14 cellular contexts compared by ENCODE assay signal in genomic region chr2:55781542-55781941, GRCh38.
A peak's percentile ranks its signal among the peaks of the same experiment; 100 is the strongest.
DNase-seq lines count a peak whose midpoint lies in the region; ATAC-seq, FAIRE-seq and TF ChIP-seq lines count a peak whose summit lies in the region.
"Had no signal": no experiment of that assay in that cellular context is flagged by ENCODE, and none has a peak within 500 bp of the region (broad histone marks: within the 10 kb centered on the region; RNA-seq: fewer than 3 reads in every experiment).

No MANE protein-coding gene starts in this region.

- H3K9me1 ChIP-seq in IMR-90 (ENCODE audit: insufficient read depth, low read length): peaks cover 6% of the 10 kb centered on the region
- no peaks in the 10 kb centered on the region for H3K9me1 ChIP-seq in keratinocyte (ENCODE audit: control insufficient read depth, extremely low read depth, insufficient read depth, low read length)

- POLR2A ChIA-PET in IMR-90 (lab: Charles Lee; ENCODE audit: unreplicated experiment): no interaction called here

- no peak for TF ChIP-seq RAD21 in IMR-90 (IDR thresholded peaks at IDR 0.05; ENCODE audit: low read length)

- peak overlapping the region; percentile 5; the same call in 1 of the 2 replicates for H4K91ac ChIP-seq in IMR-90 (ENCODE audit: insufficient read depth, low read depth, low read length)

- H3K9ac ChIP-seq in IMR-90 (ENCODE audit: low read depth, low read length) (no peak overlapping the region), keratinocyte (ENCODE audit: control insufficient read depth, extremely low read depth, insufficient read depth, low read length) (no peak overlapping the region)

- H3K27me3 Mint-ChIP-seq in activated CD8-positive, alpha-beta memory T cell treated with anti-CD3 and anti-CD28 coated beads, Interleukin-2, amount 10 ng/mL, durations not matched to agents 7 days and 5 days: peaks cover 6% of the 10 kb centered on the region

- no peak overlapping the region for H3K4me3 ChIP-seq in IMR-90 (ENCODE audit: insufficient read depth, low read depth, low read length)
- H3K4me3 ChIP-seq in astrocyte of the spinal cord (ENCODE audit: low read depth, low read length): no peak overlapping the region
- H3K4me3 ChIP-seq in keratinocyte (ENCODE audit: control insufficient read depth in 2 of 3, extremely low read depth in 1 of 3, insufficient read depth in 2 of 3, low read depth in 1 of 3, low read length in 3 of 3): no peak overlapping the region
- H3K4me3 ChIP-seq: GM23338 had no signal

- no peaks in the 10 kb centered on the region for H3K36me3 Mint-ChIP-seq in activated CD8-positive, alpha-beta memory T cell treated with anti-CD3 and anti-CD28 coated beads, Interleukin-2, amount 10 ng/mL, durations not matched to agents 7 days and 5 days
- H3K36me3 Mint-ChIP-seq: CD8-positive, alpha-beta T cell had no signal

- dilution Hi-C loops in IMR-90 (cut with HindIII; ENCODE audit: low sequenced_read_pairs, unreplicated experiment): no loop called here
- dilution Hi-C loops in keratinocyte (cut with MboI; ENCODE audit: extremely low pct_ligation_motif_present, low sequenced_read_pairs): no loop called here

- H4K5ac ChIP-seq in IMR-90 (ENCODE audit: low read depth, low read length): 0 out of 2 replicates have a peak overlapping the region, but pooled peaks have one; percentile 36

- peak; percentile 16 for DNase-seq in ELR (ENCODE audit: low read depth)
- DNase-seq in IMR-90: no peak
- no peak for DNase-seq in astrocyte of the spinal cord (ENCODE audit: low read depth, low spot score)
- DNase-seq in keratinocyte (ENCODE audit: low read depth, low spot score): no peak
- no peak for DNase-seq in NCI-H187 treated with DMSO at 0.1 percent for 48 hours (lab: John Stamatoyannopoulos, UW)
- DNase-seq in MV-4-11 (lab: John Stamatoyannopoulos, UW): no peak
- no peak for DNase-seq in activated CD8-positive, alpha-beta memory T cell treated with anti-CD3 and anti-CD28 coated beads, Interleukin-2, amount 10 ng/mL, durations not matched to agents 7 days and 5 days
- DNase-seq: CD8-positive, alpha-beta T cell; NCI-H1048; NCI-H146; NCI-H226; NCI-H526 treated with DMSO at 0.1 percent for 48 hours; SIG-M5 had no signal

- in situ Hi-C loops in IMR-90 (cut with MboI; ENCODE audit: low sequenced_read_pairs) (no loop called here), astrocyte of the spinal cord (cut with HindIII; ENCODE audit: low sequenced_read_pairs) (no loop called here)

- H3K18ac ChIP-seq in IMR-90 (ENCODE audit: low read depth, low read length): peak overlapping the region; percentile 59; the same call in 1 of the 2 replicates

- H3K27ac Mint-ChIP-seq in activated CD8-positive, alpha-beta memory T cell treated with anti-CD3 and anti-CD28 coated beads, Interleukin-2, amount 10 ng/mL, durations not matched to agents 7 days and 5 days: no peak overlapping the region
- H3K27ac Mint-ChIP-seq: CD8-positive, alpha-beta T cell; GM23338 had no signal

- H3K4me3 Mint-ChIP-seq in activated CD8-positive, alpha-beta memory T cell treated with anti-CD3 and anti-CD28 coated beads, Interleukin-2, amount 10 ng/mL, durations not matched to agents 7 days and 5 days: no peak overlapping the region
- H3K4me3 Mint-ChIP-seq: CD8-positive, alpha-beta T cell; GM23338 had no signal

- no peak overlapping the region; the same call in 1 of the 2 replicates for H2BK120ac ChIP-seq in IMR-90 (ENCODE audit: low read depth, low read length)

- TF ChIP-seq CTCF in IMR-90 (conservative IDR thresholded peaks at IDR 0.05; ENCODE audit: low read depth, low read length): no peak
- TF ChIP-seq CTCF in astrocyte of the spinal cord (IDR thresholded peaks at IDR 0.05; ENCODE audit: low read depth, low read length): peak; percentile 11
- no peak for TF ChIP-seq CTCF in keratinocyte (optimal IDR thresholded peaks at IDR 0.05 in 1 of 3, IDR thresholded peaks at IDR 0.05 in 1 of 3, conservative IDR thresholded peaks at IDR 0.05 in 1 of 3; ENCODE audit: extremely low read depth in 1 of 3, insufficient read depth in 2 of 3, low read length in 3 of 3)

- no peak overlapping the region for H2AK9ac ChIP-seq in IMR-90 (replicated peaks; ENCODE audit: low read depth, low read length, poor library complexity)

- H3K4me1 Mint-ChIP-seq in activated CD8-positive, alpha-beta memory T cell treated with anti-CD3 and anti-CD28 coated beads, Interleukin-2, amount 10 ng/mL, durations not matched to agents 7 days and 5 days: no peaks in the 10 kb centered on the region

- H3K36me3 ChIP-seq in IMR-90 (ENCODE audit: control insufficient read depth, insufficient read depth, low read length) (no peaks in the 10 kb centered on the region), keratinocyte (ENCODE audit: control insufficient read depth in 2 of 2, extremely low read depth in 1 of 2, insufficient read depth in 2 of 2, low read length in 2 of 2) (no peaks in the 10 kb centered on the region)

- H2AFZ ChIP-seq in IMR-90 (replicated peaks; ENCODE audit: low read length, poor library complexity) (no peak overlapping the region), keratinocyte (ENCODE audit: control insufficient read depth, low read length) (no peak overlapping the region)
- H2AFZ ChIP-seq: GM23338 had no signal

- H3K4me2 ChIP-seq in IMR-90 (ENCODE audit: low read depth, low read length) (no peak overlapping the region), keratinocyte (ENCODE audit: control insufficient read depth, extremely low read depth, insufficient read depth, low read depth, low read length) (no peak overlapping the region)
- H3K4me2 ChIP-seq: GM23338 had no signal

- H3K23ac ChIP-seq in IMR-90 (ENCODE audit: low read depth, low read length): peak overlapping the region; percentile 31; the same call in 1 of the 2 replicates

- CTCF ChIA-PET in IMR-90 (lab: Yijun Ruan, JAX): no interaction called here
- CTCF ChIA-PET in activated CD8-positive, alpha-beta memory T cell treated with anti-CD3 and anti-CD28 coated beads, Interleukin-2, amount 10 ng/mL, durations not matched to agents 7 days and 5 days (lab: Charles Lee): interaction anchor here (0.9 kb wide), 1 partner anchor 64 kb away, joined by 3 read pairs; no protein-coding TSS in a partner anchor

- peak overlapping the region; percentile 19; the same call in 1 of the 2 replicates for H3K4ac ChIP-seq in IMR-90 (ENCODE audit: low read depth, low read length)

- H3K79me1 ChIP-seq in IMR-90 (ENCODE audit: low read depth in 1 of 2, low read length in 2 of 2): no peaks in the 10 kb centered on the region

- no peak overlapping the region for H3K14ac ChIP-seq in IMR-90 (replicated peaks; ENCODE audit: low read depth, low read length)

- no TSS peak for BruUV-seq in IMR-90 (replicated peaks; lab: Mats Ljungman, UMichigan)

- peaks cover 5% of the 10 kb centered on the region; the same call in 1 of the 2 replicates for H3K4me1 ChIP-seq in IMR-90 (ENCODE audit: control insufficient read depth, insufficient read depth, low read length)
- peaks cover 26% of the 10 kb centered on the region for H3K4me1 ChIP-seq in keratinocyte (ENCODE audit: control insufficient read depth, extremely low read depth, insufficient read depth, low read length)

- WGBS in IMR-90 (ENCODE audit: extremely low coverage in 2 of 2, insufficient read length in 1 of 2), 2 experiments: no CpG with 5 or more reads among the region's 1 CpG

- no peak for ATAC-seq in IMR-90 (ENCODE audit: low read depth)
- no peak for ATAC-seq in activated CD8-positive, alpha-beta memory T cell treated with anti-CD3 and anti-CD28 coated beads, Interleukin-2, amount 10 ng/mL, durations not matched to agents 7 days and 5 days
- ATAC-seq: CD8-positive, alpha-beta T cell; GM23338 had no signal

- H4K20me1 ChIP-seq in IMR-90 (ENCODE audit: insufficient read depth, low read length): no peaks in the 10 kb centered on the region
- H4K20me1 ChIP-seq in keratinocyte (ENCODE audit: control insufficient read depth, extremely low read depth, insufficient read depth, low read length): no peaks in the 10 kb centered on the region

- peak overlapping the region; percentile 58 for H2AK5ac ChIP-seq in IMR-90 (ENCODE audit: low read depth, low read length)

- H3K79me2 ChIP-seq in keratinocyte (ENCODE audit: control insufficient read depth, insufficient read depth, low read length): no peaks in the 10 kb centered on the region

- H3K27ac ChIP-seq in IMR-90 (ENCODE audit: insufficient read depth, low read length) (no peak overlapping the region), keratinocyte (ENCODE audit: control insufficient read depth, insufficient read depth, low read length) (no peak overlapping the region)

- H3K27me3 ChIP-seq in IMR-90 (ENCODE audit: control insufficient read depth, insufficient read depth, low read length): no peaks in the 10 kb centered on the region
- no peaks in the 10 kb centered on the region for H3K27me3 ChIP-seq in keratinocyte (ENCODE audit: control insufficient read depth, extremely low read depth, insufficient read depth, low read length)

- H3K56ac ChIP-seq in IMR-90 (ENCODE audit: extremely low read depth, insufficient read depth, low read length): no peak overlapping the region

- H3K9me3 ChIP-seq in IMR-90 (ENCODE audit: control insufficient read depth, insufficient read depth, low read length) (no peaks in the 10 kb centered on the region), keratinocyte (ENCODE audit: control insufficient read depth, low read depth, low read length) (no peaks in the 10 kb centered on the region)

- FAIRE-seq in keratinocyte (lab: Jason Lieb, UNC): peak; percentile 26

- H2BK15ac ChIP-seq in IMR-90 (ENCODE audit: low read depth, low read length): peak overlapping the region; percentile 50

- intact Hi-C loops in IMR-90 (cut with micrococcal nuclease): no loop called here

- H3K9me3 Mint-ChIP-seq in activated CD8-positive, alpha-beta memory T cell treated with anti-CD3 and anti-CD28 coated beads, Interleukin-2, amount 10 ng/mL, durations not matched to agents 7 days and 5 days (ENCODE audit: low read depth): no peaks in the 10 kb centered on the region
- H3K9me3 Mint-ChIP-seq: CD8-positive, alpha-beta T cell; GM23338 had no signal

- no peak for TF ChIP-seq POLR2A in IMR-90 (IDR thresholded peaks at IDR 0.05; ENCODE audit: low read depth, low read length)

- no peak overlapping the region for H2BK20ac ChIP-seq in IMR-90 (ENCODE audit: low read depth, low read length)

- peak overlapping the region in 1 of 2 experiments; percentile 6; a peak in 1 of 4 replicates for H4K8ac ChIP-seq in IMR-90 (ENCODE audit: low read depth in 2 of 2, low read length in 2 of 2)

- no peak overlapping the region for H2BK5ac ChIP-seq in IMR-90 (ENCODE audit: low read depth, low read length, poor library complexity, severe bottlenecking)

TF ChIP-seq in IMR-90, 13 proteins besides CTCF, POLR2A, EP300 and RAD21 (continues in another document):
- no peak for TF ChIP-seq RFX5 (IDR thresholded peaks at IDR 0.05; ENCODE audit: low read depth, low read length)
- no peak for TF ChIP-seq MAFK (IDR thresholded peaks at IDR 0.05; ENCODE audit: low read depth, low read length)
